27 cellular contexts compared by ENCODE assay signal in genomic region chr4:178192611-178193010, GRCh38.
"Had no signal": no experiment of that assay in that cellular context is flagged by ENCODE, and none has a peak within 500 bp of the region (broad histone marks: within the 10 kb centered on the region; RNA-seq: fewer than 3 reads in every experiment).

No MANE protein-coding gene starts in this region.

- H3K4me3 Mint-ChIP-seq: dendritic cell treated with granulocyte-macrophage colony-stimulating factor and Interleukin-4, amounts not matched to agents 40 ng/mL and 50 ng/mL, for 4 days; effector memory CD8-positive, alpha-beta T cell; endodermal cell; mesothelial cell of epicardium; naive thymus-derived CD4-positive, alpha-beta T cell had no signal

- H3K9me3 ChIP-seq: colonic mucosa, esophagus squamous epithelium, gastrocnemius medialis, lower lobe of right lung had no signal

- ATAC-seq: effector memory CD8-positive, alpha-beta T cell; esophagus mucosa; gastrocnemius medialis; heart right ventricle; left cardiac atrium; left lung; left ventricle myocardium superior; lower lobe of right lung; naive thymus-derived CD4-positive, alpha-beta T cell had no signal

- DNase-seq: colonic mucosa; cortex of kidney; effector CD8-positive, alpha-beta T cell; effector memory CD8-positive, alpha-beta T cell; endodermal cell; erythroblast; esophagus squamous epithelium; foreskin fibroblast; foreskin melanocyte; gastrocnemius medialis; glutamatergic neuron; head of caudate nucleus; heart right ventricle; hippocampal formation; left cardiac atrium; left lung; left ventricle myocardium superior; lower lobe of right lung; mesenchymal stem cell; naive thymus-derived CD4-positive, alpha-beta T cell had no signal

- H3K4me3 ChIP-seq: colonic mucosa, esophagus squamous epithelium, gastrocnemius medialis, heart right ventricle, left lung, lower lobe of right lung had no signal

- FAIRE-seq: endometrium, islet of Langerhans, keratinocyte had no signal

- H3K4me1 Mint-ChIP-seq: endodermal cell; mesothelial cell of epicardium; naive thymus-derived CD4-positive, alpha-beta T cell had no signal

- H3K27ac Mint-ChIP-seq: dendritic cell treated with granulocyte-macrophage colony-stimulating factor and Interleukin-4, amounts not matched to agents 40 ng/mL and 50 ng/mL, for 4 days; effector memory CD8-positive, alpha-beta T cell; endodermal cell; mesothelial cell of epicardium had no signal

- H3K27me3 ChIP-seq: colonic mucosa, esophagus squamous epithelium, gastrocnemius medialis, heart right ventricle, left lung had no signal

- H3K9me3 Mint-ChIP-seq: endodermal cell had no signal

- H3K36me3 Mint-ChIP-seq: mesothelial cell of epicardium had no signal

- H3K27ac ChIP-seq: colonic mucosa, epithelial cell of prostate, esophagus squamous epithelium, gastrocnemius medialis, heart right ventricle, left lung, lower lobe of right lung had no signal

- H3K27me3 Mint-ChIP-seq: dendritic cell treated with granulocyte-macrophage colony-stimulating factor and Interleukin-4, amounts not matched to agents 40 ng/mL and 50 ng/mL, for 4 days; effector memory CD8-positive, alpha-beta T cell; naive thymus-derived CD4-positive, alpha-beta T cell had no signal

- H3K36me3 ChIP-seq: colonic mucosa, esophagus squamous epithelium, gastrocnemius medialis, heart right ventricle, left lung, lower lobe of right lung had no signal

- H3K4me1 ChIP-seq: colonic mucosa, esophagus squamous epithelium, gastrocnemius medialis, left lung, lower lobe of right lung had no signal
